8 cellular contexts compared by ENCODE assay signal in the genomic region with DNA sequence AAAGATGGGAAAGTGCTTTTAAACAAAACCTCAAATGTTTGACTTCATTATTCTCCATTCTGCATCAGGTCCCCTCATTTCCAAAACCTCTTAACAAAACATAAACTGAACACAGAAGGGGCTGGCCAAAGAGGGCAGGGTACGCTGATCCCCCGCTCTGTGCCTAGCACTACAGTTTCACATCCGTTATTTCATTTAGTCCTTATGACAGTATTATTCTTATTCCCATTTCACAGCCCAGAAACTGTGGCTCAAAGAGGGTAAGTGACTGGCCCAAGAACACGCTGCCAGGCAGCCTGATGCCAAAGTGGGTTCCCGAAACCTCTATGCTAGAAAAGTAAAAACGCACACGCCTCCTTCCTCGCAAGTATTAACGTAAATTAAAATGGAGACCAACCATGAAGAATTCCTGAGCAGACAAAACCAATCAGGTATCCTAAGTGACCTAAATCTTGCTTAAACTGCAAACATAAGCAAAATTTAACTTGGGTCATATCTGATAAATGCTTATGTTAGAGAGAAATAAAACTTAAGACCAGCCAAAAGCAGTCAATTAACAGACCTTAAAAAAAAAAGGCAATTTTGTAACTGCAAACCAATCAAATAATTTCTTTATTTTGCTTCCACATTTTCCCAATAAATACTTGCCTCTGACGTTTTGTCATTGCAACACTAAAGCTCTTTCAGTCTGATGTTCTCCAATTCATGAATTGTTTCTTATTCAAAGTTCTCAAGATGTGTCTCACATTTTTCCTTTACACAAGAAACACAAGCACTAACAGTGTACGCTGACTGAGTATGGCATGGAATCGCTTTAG. TPM values are rescaled to one million over a fixed set of nuclear protein-coding genes. Genes with fewer than 3 reads are reported as not detected.
DNase-seq lines count a peak whose midpoint lies in the region; ATAC-seq, FAIRE-seq and TF ChIP-seq lines count a peak whose summit lies in the region.

No MANE protein-coding gene starts in this region.

- FAIRE-seq in kidney (lab: Jason Lieb, UNC), result no peak

- peak overlapping the region; percentile 54 to 67 for H3K27ac ChIP-seq in kidney (ENCODE audit: low read depth in 2 of 2, low read length in 2 of 2)
- H3K27ac ChIP-seq in substantia nigra (ENCODE audit: low read depth, low read length, poor library complexity, severe bottlenecking), result peak overlapping the region; percentile 89

- no peak for ATAC-seq in HG03108 (IDR thresholded peaks at IDR 0.05; ENCODE audit: unreplicated experiment)
- no peak for ATAC-seq in HG02884 (IDR thresholded peaks at IDR 0.05; ENCODE audit: unreplicated experiment)
- no peak for ATAC-seq in GM21576 (IDR thresholded peaks at IDR 0.05; ENCODE audit: unreplicated experiment)

- TF ChIP-seq CTCF in kidney (IDR thresholded peaks at IDR 0.05; ENCODE audit: borderline replicate concordance, extremely low read depth, insufficient read depth), result no peak

- peaks cover 38% of the 10 kb centered on the region for H3K4me1 Mint-ChIP-seq in activated naive CD8-positive, alpha-beta T cell treated with anti-CD3 and anti-CD28 coated beads for 36 hours

- peak; percentile 5 for DNase-seq in SKM-1 treated with dmso at 0.1 percent for 144 hours (lab: John Stamatoyannopoulos, UW; ENCODE audit: unreplicated experiment)
- no peak for DNase-seq in SKM-1 (lab: John Stamatoyannopoulos, UW; ENCODE audit: unreplicated experiment)
- no peak for DNase-seq in activated naive CD8-positive, alpha-beta T cell treated with anti-CD3 and anti-CD28 coated beads for 36 hours
- no peak for DNase-seq in kidney
- no peak for DNase-seq in substantia nigra (lab: John Stamatoyannopoulos, UW)

- H3K36me3 Mint-ChIP-seq in activated naive CD8-positive, alpha-beta T cell treated with anti-CD3 and anti-CD28 coated beads for 36 hours, result no peaks in the 10 kb centered on the region

- no peaks in the 10 kb centered on the region for H3K27me3 Mint-ChIP-seq in activated naive CD8-positive, alpha-beta T cell treated with anti-CD3 and anti-CD28 coated beads for 36 hours

- H3K36me3 ChIP-seq in kidney (ENCODE audit: control insufficient read depth in 1 of 2, insufficient read depth in 2 of 2, low read length in 2 of 2), result no peaks in the 10 kb centered on the region

- H3K9me3 Mint-ChIP-seq in activated naive CD8-positive, alpha-beta T cell treated with anti-CD3 and anti-CD28 coated beads for 36 hours, result no peaks in the 10 kb centered on the region

- intact Hi-C loops in kidney (cut with DNase I), result no loop called here

- H3K9ac ChIP-seq in kidney (ENCODE audit: low read length in 2 of 2), result peak overlapping the region; percentile 38 to 82

- H3K4me1 ChIP-seq in kidney (ENCODE audit: control insufficient read depth in 1 of 2, insufficient read depth in 1 of 2, low read depth in 1 of 2, low read length in 2 of 2), result peaks cover 17 to 19% of the 10 kb centered on the region in 2 donors

- peak overlapping the region; percentile 67 to 88 for H3K4me3 ChIP-seq in kidney (ENCODE audit: low read length in 2 of 2)

- H3K9me3 ChIP-seq in kidney (ENCODE audit: control insufficient read depth in 1 of 2, low read length in 2 of 2), result no peaks in the 10 kb centered on the region

- H3K4me3 Mint-ChIP-seq in activated naive CD8-positive, alpha-beta T cell treated with anti-CD3 and anti-CD28 coated beads for 36 hours, result peak overlapping the region; percentile 85

- peak overlapping the region; percentile 98 for H3K27ac Mint-ChIP-seq in activated naive CD8-positive, alpha-beta T cell treated with anti-CD3 and anti-CD28 coated beads for 36 hours

RNA-seq across cellular contexts. Expression of gene CASP9, which starts 0.7 kb away (rescaled TPM):
- 1 to 10 TPM; 6.5 to 9.1 TPM for total RNA-seq in activated naive CD8-positive, alpha-beta T cell treated with anti-CD3 and anti-CD28 coated beads for 36 hours
- 20.1 TPM for total RNA-seq in kidney
- 18.2 TPM for polyA plus RNA-seq in kidney (ENCODE audit: insufficient read depth, low read depth, low replicate concordance)

RNA-seq across cellular contexts. Expression of gene DNAJC16, which starts 3.3 kb away (rescaled TPM):
- total RNA-seq in activated naive CD8-positive, alpha-beta T cell treated with anti-CD3 and anti-CD28 coated beads for 36 hours, result 10 to 100 TPM; 12.2 to 12.8 TPM
- 30.1 TPM for total RNA-seq in kidney
- 7.6 TPM for polyA plus RNA-seq in kidney (ENCODE audit: insufficient read depth, low read depth, low replicate concordance)

RNA-seq across cellular contexts. Expression of gene CELA2B, which starts 47.4 kb away (rescaled TPM):
- not detected for total RNA-seq in activated naive CD8-positive, alpha-beta T cell treated with anti-CD3 and anti-CD28 coated beads for 36 hours
- not detected for total RNA-seq in kidney
- polyA plus RNA-seq in kidney (ENCODE audit: insufficient read depth, low read depth, low replicate concordance), result not detected
